ENCODE assay signal across 3 cellular contexts in genomic region chr4:94887027-94887426, GRCh38.
TF ChIP-seq lines count a peak whose summit lies in the region.

No MANE protein-coding gene starts in this region.

TF ChIP-seq in HepG2, 621 proteins besides CTCF, POLR2A, EP300 and RAD21:
- no peak for TF ChIP-seq ZNF432 (CRISPR knock-in tag; IDR thresholded peaks at IDR 0.05; ENCODE audit: borderline replicate concordance)
- TF ChIP-seq MAFK (conservative IDR thresholded peaks at IDR 0.05 in 1 of 2, IDR thresholded peaks at IDR 0.05 in 1 of 2; ENCODE audit: low read length in 2 of 2), result peak; percentile 2 to 68; a peak in 2 of 4 replicates
- peak; percentile 18; the same call in 1 of the 2 replicates for TF ChIP-seq MAFF (IDR thresholded peaks at IDR 0.05; ENCODE audit: low read depth, low read length)

TF ChIP-seq in IMR-90, 13 proteins besides CTCF, POLR2A, EP300 and RAD21:
- TF ChIP-seq CHD1 (IDR thresholded peaks at IDR 0.05; ENCODE audit: low read depth, low read length) (no peak), ELK1 (IDR thresholded peaks at IDR 0.05; ENCODE audit: borderline replicate concordance, low read depth, low read length) (no peak), RCOR1 (IDR thresholded peaks at IDR 0.05; ENCODE audit: insufficient replicate concordance, low read length) (no peak), CEBPB (IDR thresholded peaks at IDR 0.05; ENCODE audit: low read depth, low read length) (no peak), MAFK (IDR thresholded peaks at IDR 0.05; ENCODE audit: low read depth, low read length) (peak; percentile 49), MAZ (IDR thresholded peaks at IDR 0.05; ENCODE audit: borderline replicate concordance, low read depth, low read length) (no peak)
TF ChIP-seq in IMR-90: peak in this region for 1.

TF ChIP-seq in H1, 55 proteins besides CTCF, POLR2A, EP300 and RAD21:
- TF ChIP-seq MAFK (IDR thresholded peaks at IDR 0.05; ENCODE audit: low read depth, low read length), result 0 out of 2 replicates have a peak, but pooled peaks have one; percentile 13
- TF ChIP-seq SP2 (IDR thresholded peaks at IDR 0.05; ENCODE audit: low read length), result no peak
TF ChIP-seq in H1: peak in this region for 1.
